ENCODE assay signal across 23 cellular contexts in genomic region chr1:187067160-187067559, GRCh38.
DNase-seq lines count a peak whose midpoint lies in the region; ATAC-seq and TF ChIP-seq lines count a peak whose summit lies in the region.
"Had no signal": no experiment of that assay in that cellular context is flagged by ENCODE, and none has a peak within 500 bp of the region (broad histone marks: within the 10 kb centered on the region; RNA-seq: fewer than 3 reads in every experiment).

No MANE protein-coding gene starts in this region.

- no peak for ATAC-seq in SK-N-SH treated with all-trans-retinoic acid at 6 μM for 48 hours
- ATAC-seq in activated T-helper 17 cell treated with anti-CD3 and anti-CD28 coated beads, Interleukin-2, amount 50 U/mL, for 72 hours (replicated peaks) = no peak
- ATAC-seq: A549; activated T-cell treated with anti-CD3 and anti-CD28 coated beads, Interleukin-2, amount 50 U/mL, for 72 hours; HCT116; upper lobe of right lung had no signal

- intact Hi-C loops in stomach (cut with DNase I; ENCODE audit: low total_unique reads) = no loop called here

- H3K9me3 Mint-ChIP-seq in activated T-helper 17 cell treated with anti-CD3 and anti-CD28 coated beads, Interleukin-2, amount 50 U/mL, for 72 hours = no peaks in the 10 kb centered on the region
- H3K9me3 Mint-ChIP-seq: activated T-cell treated with anti-CD3 and anti-CD28 coated beads, Interleukin-2, amount 50 U/mL, for 72 hours; neural progenitor cell had no signal

- no peaks in the 10 kb centered on the region for H4K20me1 ChIP-seq in SK-N-SH (ENCODE audit: insufficient read depth)
- H4K20me1 ChIP-seq: BLaER1 treated with 17β-estradiol and CSF1 and Interleukin-3, amounts not matched to agents 10 nM and 100 nM had no signal

- CTCF ChIA-PET in SK-N-SH (lab: Yijun Ruan, JAX) = interaction anchor here (0.8 to 3.6 kb wide), 3 partner anchors 10 to 15 kb away, joined by 3 to 29 read pairs (median 3); no protein-coding TSS in a partner anchor

- no peak overlapping the region for H3K4me3 ChIP-seq in SK-N-SH (ENCODE audit: low read depth in 2 of 2, low read length in 1 of 2)
- H3K4me3 ChIP-seq in stomach = no peak overlapping the region
- H3K4me3 ChIP-seq: A549; BLaER1 treated with 17β-estradiol and CSF1 and Interleukin-3, amounts not matched to agents 10 nM and 100 nM; left ventricle myocardium inferior; neural progenitor cell; smooth muscle cell; upper lobe of right lung had no signal

- H3K9me3 ChIP-seq in SK-N-SH (no peaks in the 10 kb centered on the region), stomach (no peaks in the 10 kb centered on the region)
- H3K9me3 ChIP-seq: A549, left ventricle myocardium inferior, upper lobe of right lung had no signal

- POLR2A ChIA-PET in SK-N-SH (lab: Yijun Ruan, JAX) = no interaction called here

- TF ChIP-seq EP300 in SK-N-SH (IDR thresholded peaks at IDR 0.05; ENCODE audit: borderline replicate concordance in 1 of 2, low read depth in 1 of 2, low read length in 1 of 2) (no peak; a peak in 1 of 4 replicates), stomach (IDR thresholded peaks at IDR 0.05) (no peak)

- no peaks in the 10 kb centered on the region for H3K4me1 Mint-ChIP-seq in activated T-helper 17 cell treated with anti-CD3 and anti-CD28 coated beads, Interleukin-2, amount 50 U/mL, for 72 hours

- H2AFZ ChIP-seq in SK-N-SH (ENCODE audit: low read depth) = no peak overlapping the region
- H2AFZ ChIP-seq: neural progenitor cell had no signal

- H3K36me3 ChIP-seq in SK-N-SH (replicated peaks in 1 of 2; ENCODE audit: control insufficient read depth in 1 of 2, insufficient read depth in 2 of 2, low read length in 1 of 2) = no peaks in the 10 kb centered on the region
- H3K36me3 ChIP-seq in stomach = no peaks in the 10 kb centered on the region
- H3K36me3 ChIP-seq: BLaER1 treated with 17β-estradiol and CSF1 and Interleukin-3, amounts not matched to agents 10 nM and 100 nM; left ventricle myocardium inferior; neural progenitor cell; upper lobe of right lung had no signal

- H3K27ac Mint-ChIP-seq in activated T-helper 17 cell treated with anti-CD3 and anti-CD28 coated beads, Interleukin-2, amount 50 U/mL, for 72 hours = no peak overlapping the region
- H3K27ac Mint-ChIP-seq: activated naive CD8-positive, alpha-beta T cell; activated T-cell treated with anti-CD3 and anti-CD28 coated beads, Interleukin-2, amount 50 U/mL, for 72 hours; neural progenitor cell had no signal

- no peaks in the 10 kb centered on the region for H3K79me2 ChIP-seq in SK-N-SH (ENCODE audit: insufficient read depth)

- H3K27me3 Mint-ChIP-seq in activated T-helper 17 cell treated with anti-CD3 and anti-CD28 coated beads, Interleukin-2, amount 50 U/mL, for 72 hours = no peaks in the 10 kb centered on the region
- H3K27me3 Mint-ChIP-seq: activated naive CD8-positive, alpha-beta T cell had no signal

- H3K27me3 ChIP-seq in SK-N-SH (ENCODE audit: insufficient read depth) = no peaks in the 10 kb centered on the region
- no peaks in the 10 kb centered on the region for H3K27me3 ChIP-seq in stomach
- H3K27me3 ChIP-seq: BLaER1 treated with 17β-estradiol and CSF1 and Interleukin-3, amounts not matched to agents 10 nM and 100 nM; neural progenitor cell; upper lobe of right lung had no signal

- TF ChIP-seq RAD21 in SK-N-SH (IDR thresholded peaks at IDR 0.05; ENCODE audit: low read length) = no peak

- no peak overlapping the region for H3K4me2 ChIP-seq in SK-N-SH
- H3K4me2 ChIP-seq: A549; BLaER1 treated with 17β-estradiol and CSF1 and Interleukin-3, amounts not matched to agents 10 nM and 100 nM; neural progenitor cell; smooth muscle cell had no signal

- H3K36me3 Mint-ChIP-seq in activated T-helper 17 cell treated with anti-CD3 and anti-CD28 coated beads, Interleukin-2, amount 50 U/mL, for 72 hours (ENCODE audit: low read depth) = no peaks in the 10 kb centered on the region
- H3K36me3 Mint-ChIP-seq: activated naive CD8-positive, alpha-beta T cell; neural progenitor cell had no signal

- WGBS in SK-N-SH (ENCODE audit: low lambda C conversion rate) = 73% methylated on average over 1 of the region's 1 CpG
- WGBS in stomach, 5 donors = 82 to 95% (median 89%) methylated on average over 1 of the region's 1 CpG

- no peak overlapping the region for H3K4me3 Mint-ChIP-seq in activated T-helper 17 cell treated with anti-CD3 and anti-CD28 coated beads, Interleukin-2, amount 50 U/mL, for 72 hours
- H3K4me3 Mint-ChIP-seq: activated naive CD8-positive, alpha-beta T cell; activated T-cell treated with anti-CD3 and anti-CD28 coated beads, Interleukin-2, amount 50 U/mL, for 72 hours; neural progenitor cell had no signal

- H3K9ac ChIP-seq in SK-N-SH = no peak overlapping the region
- H3K9ac ChIP-seq: BLaER1 treated with 17β-estradiol and CSF1 and Interleukin-3, amounts not matched to agents 10 nM and 100 nM; neural progenitor cell had no signal

- H3F3A ChIP-seq in SK-N-SH (replicated peaks; ENCODE audit: insufficient read depth) = no peaks in the 10 kb centered on the region

- TF ChIP-seq CTCF in SK-N-SH (IDR thresholded peaks at IDR 0.05) (no peak), stomach (IDR thresholded peaks at IDR 0.05) (no peak)

- H3K27ac ChIP-seq in SK-N-SH (ENCODE audit: low read depth in 2 of 2, low read length in 1 of 2) = no peak overlapping the region
- H3K27ac ChIP-seq in stomach = no peak overlapping the region
- H3K27ac ChIP-seq: A549; BLaER1 treated with 17β-estradiol and CSF1 and Interleukin-3, amounts not matched to agents 10 nM and 100 nM; HL-60; left ventricle myocardium inferior; neural progenitor cell; upper lobe of right lung had no signal

- no peaks in the 10 kb centered on the region for H3K9me2 ChIP-seq in SK-N-SH

- H3K4me1 ChIP-seq in SK-N-SH (ENCODE audit: control insufficient read depth in 1 of 2, insufficient read depth in 2 of 2, low read depth in 1 of 2, low read length in 1 of 2) = peaks cover 3 to 5% of the 10 kb centered on the region in 2 experiments; a peak in 2 of 4 replicates
- no peaks in the 10 kb centered on the region for H3K4me1 ChIP-seq in stomach
- H3K4me1 ChIP-seq: A549; BLaER1 treated with 17β-estradiol and CSF1 and Interleukin-3, amounts not matched to agents 10 nM and 100 nM; left ventricle myocardium inferior; upper lobe of right lung had no signal

- no peak for TF ChIP-seq POLR2A in stomach (IDR thresholded peaks at IDR 0.05)

- DNase-seq in SK-N-SH = peak; percentile 31
- peak; percentile 78 for DNase-seq in NCI-H128 (lab: John Stamatoyannopoulos, UW; ENCODE audit: unreplicated experiment)
- peak; percentile 74 for DNase-seq in NCI-H345 treated with DMSO at 0.1 percent for 48 hours (lab: John Stamatoyannopoulos, UW; ENCODE audit: unreplicated experiment)
- DNase-seq in stomach = peak; percentile 40
- no peak for DNase-seq in SKM-1 (lab: John Stamatoyannopoulos, UW; ENCODE audit: unreplicated experiment)
- DNase-seq in NCI-H2196 (lab: John Stamatoyannopoulos, UW; ENCODE audit: unreplicated experiment) = no peak
- DNase-seq: activated T-cell treated with anti-CD3 and anti-CD28 coated beads, Interleukin-2, amount 50 U/mL, for 72 hours; DMS79; IMR-90; left ventricle myocardium inferior; MM.1S; stimulated activated CD4-positive, alpha-beta T cell treated with anti-CD3 and anti-CD28 coated beads, Interleukin-4, amount 100 ng/mL, for 24 hours; T1000; upper lobe of right lung had no signal

TF ChIP-seq in SK-N-SH, 30 proteins besides CTCF, POLR2A, EP300 and RAD21:
- no peak for TF ChIP-seq RFX5 (IDR thresholded peaks at IDR 0.05; ENCODE audit: low read length)
- peak; percentile 39 for TF ChIP-seq CHD2 (IDR thresholded peaks at IDR 0.05; ENCODE audit: low read length, partially characterized antibody)
- no peak for TF ChIP-seq TCF12 (IDR thresholded peaks at IDR 0.05)

TF ChIP-seq in SK-N-SH treated with all-trans-retinoic acid at 6 μM for 48 hours, 23 proteins besides CTCF, POLR2A, EP300 and RAD21 (continues in another document):
- TF ChIP-seq ZFP3 (CRISPR knock-in tag; IDR thresholded peaks at IDR 0.05) (no peak), POU6F1 (CRISPR knock-in tag; IDR thresholded peaks at IDR 0.05; ENCODE audit: borderline replicate concordance, low read depth) (no peak), ZC3H10 (CRISPR knock-in tag; IDR thresholded peaks at IDR 0.05) (no peak), PPARA (CRISPR knock-in tag; IDR thresholded peaks at IDR 0.05; ENCODE audit: borderline replicate concordance) (no peak), ZFP30 (CRISPR knock-in tag; IDR thresholded peaks at IDR 0.05) (no peak), ARNTL (CRISPR knock-in tag; IDR thresholded peaks at IDR 0.05; ENCODE audit: borderline replicate concordance, low read depth) (no peak), ISL1 (CRISPR knock-in tag; IDR thresholded peaks at IDR 0.05) (no peak), SNAI2 (CRISPR knock-in tag; IDR thresholded peaks at IDR 0.05) (no peak), PATZ1 (CRISPR knock-in tag; IDR thresholded peaks at IDR 0.05; ENCODE audit: borderline replicate concordance) (no peak), TOX (CRISPR knock-in tag; IDR thresholded peaks at IDR 0.05; ENCODE audit: borderline replicate concordance) (no peak)

Comparison
In these comparisons a context has a peak if more than half of its experiments do, and no peak if none do; other contexts are left out.
1. DNase-seq: peak in SK-N-SH (single experiment), NCI-H128 (single experiment), NCI-H345 treated with DMSO at 0.1 percent for 48 hours (single experiment) and stomach (single experiment); none in SKM-1 (single experiment) and NCI-H2196 (single experiment).